ENCODE assay signal across 23 cellular contexts in genomic region chr2:129376404-129377077, GRCh38.
"Had no signal": no experiment of that assay in that cellular context is flagged by ENCODE, and none has a peak within 500 bp of the region (broad histone marks: within the 10 kb centered on the region; RNA-seq: fewer than 3 reads in every experiment).

No MANE protein-coding gene starts in this region.

- H3K9me3 Mint-ChIP-seq: activated CD4-positive, alpha-beta T cell treated with anti-CD3 and anti-CD28 coated beads, Interleukin-2, amount 10 ng/mL, durations not matched to agents 7 days and 5 days; activated T-helper 17 cell treated with anti-CD3 and anti-CD28 coated beads, Interleukin-2, amount 50 U/mL, for 72 hours had no signal

- H3K4me1 Mint-ChIP-seq: activated CD4-positive, alpha-beta T cell treated with anti-CD3 and anti-CD28 coated beads, Interleukin-2, amount 10 ng/mL, durations not matched to agents 7 days and 5 days; activated naive CD8-positive, alpha-beta T cell treated with anti-CD3 and anti-CD28 coated beads for 36 hours; activated T-helper 17 cell treated with anti-CD3 and anti-CD28 coated beads, Interleukin-2, amount 50 U/mL, for 72 hours had no signal

- H3K27ac ChIP-seq: brain microvascular endothelial cell, cardiac muscle cell had no signal

- DNase-seq: activated CD4-positive, alpha-beta memory T cell treated with anti-CD3 and anti-CD28 coated beads for 36 hours; activated CD4-positive, alpha-beta T cell treated with anti-CD3 and anti-CD28 coated beads, Interleukin-2, amount 10 ng/mL, durations not matched to agents 7 days and 5 days; activated CD4-positive, CD25-positive, alpha-beta regulatory T cell; activated CD8-positive, alpha-beta memory T cell treated with anti-CD3 and anti-CD28 coated beads for 24 hours; activated gamma-delta T cell; activated naive CD4-positive, alpha-beta T cell treated with anti-CD3 and anti-CD28 coated beads for 36 hours; activated naive CD8-positive, alpha-beta T cell treated with anti-CD3 and anti-CD28 coated beads for 36 hours; activated T-cell treated with anti-CD3 and anti-CD28 coated beads for 4 hours; activated T-cell treated with anti-CD3 and anti-CD28 coated beads, Interleukin-2, amount 50 U/mL, for 48 hours; brain microvascular endothelial cell; Karpas-422; MM.1S; NCI-H1105; NCI-H1436; NCI-H1694 treated with DMSO at 0.1 percent for 48 hours; NCI-H2029 treated with DMSO at 0.1 percent for 48 hours; NCI-H524; PC-3; SHP77 treated with DMSO at 0.1 percent for 48 hours; T-helper 2 cell; T1000 had no signal

- H3K27me3 ChIP-seq: brain microvascular endothelial cell, cardiac muscle cell had no signal

- H3K36me3 Mint-ChIP-seq: activated CD4-positive, alpha-beta memory T cell treated with anti-CD3 and anti-CD28 coated beads for 36 hours; activated naive CD8-positive, alpha-beta T cell treated with anti-CD3 and anti-CD28 coated beads for 36 hours had no signal

- ATAC-seq: activated T-helper 17 cell treated with anti-CD3 and anti-CD28 coated beads, Interleukin-2, amount 50 U/mL, for 72 hours; PC-3 had no signal

- H3K27me3 Mint-ChIP-seq: activated CD4-positive, alpha-beta memory T cell treated with anti-CD3 and anti-CD28 coated beads for 36 hours; activated CD4-positive, alpha-beta T cell treated with anti-CD3 and anti-CD28 coated beads, Interleukin-2, amount 10 ng/mL, durations not matched to agents 7 days and 5 days; activated naive CD8-positive, alpha-beta T cell treated with anti-CD3 and anti-CD28 coated beads for 36 hours; activated T-helper 17 cell treated with anti-CD3 and anti-CD28 coated beads, Interleukin-2, amount 50 U/mL, for 72 hours had no signal

- H3K4me3 ChIP-seq: cardiac muscle cell had no signal

- H3K36me3 ChIP-seq: brain microvascular endothelial cell, cardiac muscle cell had no signal

- H3K27ac Mint-ChIP-seq: activated CD4-positive, alpha-beta memory T cell treated with anti-CD3 and anti-CD28 coated beads for 36 hours; activated CD4-positive, alpha-beta T cell treated with anti-CD3 and anti-CD28 coated beads, Interleukin-2, amount 10 ng/mL, durations not matched to agents 7 days and 5 days; activated naive CD4-positive, alpha-beta T cell treated with anti-CD3 and anti-CD28 coated beads for 36 hours; activated naive CD8-positive, alpha-beta T cell treated with anti-CD3 and anti-CD28 coated beads for 36 hours; activated T-helper 17 cell treated with anti-CD3 and anti-CD28 coated beads, Interleukin-2, amount 50 U/mL, for 72 hours had no signal

- H3K4me3 Mint-ChIP-seq: activated CD4-positive, alpha-beta memory T cell treated with anti-CD3 and anti-CD28 coated beads for 36 hours; activated CD4-positive, alpha-beta T cell treated with anti-CD3 and anti-CD28 coated beads, Interleukin-2, amount 10 ng/mL, durations not matched to agents 7 days and 5 days; activated naive CD4-positive, alpha-beta T cell treated with anti-CD3 and anti-CD28 coated beads for 36 hours; activated naive CD8-positive, alpha-beta T cell treated with anti-CD3 and anti-CD28 coated beads for 36 hours; activated T-helper 17 cell treated with anti-CD3 and anti-CD28 coated beads, Interleukin-2, amount 50 U/mL, for 72 hours had no signal
